In the genomic region with DNA sequence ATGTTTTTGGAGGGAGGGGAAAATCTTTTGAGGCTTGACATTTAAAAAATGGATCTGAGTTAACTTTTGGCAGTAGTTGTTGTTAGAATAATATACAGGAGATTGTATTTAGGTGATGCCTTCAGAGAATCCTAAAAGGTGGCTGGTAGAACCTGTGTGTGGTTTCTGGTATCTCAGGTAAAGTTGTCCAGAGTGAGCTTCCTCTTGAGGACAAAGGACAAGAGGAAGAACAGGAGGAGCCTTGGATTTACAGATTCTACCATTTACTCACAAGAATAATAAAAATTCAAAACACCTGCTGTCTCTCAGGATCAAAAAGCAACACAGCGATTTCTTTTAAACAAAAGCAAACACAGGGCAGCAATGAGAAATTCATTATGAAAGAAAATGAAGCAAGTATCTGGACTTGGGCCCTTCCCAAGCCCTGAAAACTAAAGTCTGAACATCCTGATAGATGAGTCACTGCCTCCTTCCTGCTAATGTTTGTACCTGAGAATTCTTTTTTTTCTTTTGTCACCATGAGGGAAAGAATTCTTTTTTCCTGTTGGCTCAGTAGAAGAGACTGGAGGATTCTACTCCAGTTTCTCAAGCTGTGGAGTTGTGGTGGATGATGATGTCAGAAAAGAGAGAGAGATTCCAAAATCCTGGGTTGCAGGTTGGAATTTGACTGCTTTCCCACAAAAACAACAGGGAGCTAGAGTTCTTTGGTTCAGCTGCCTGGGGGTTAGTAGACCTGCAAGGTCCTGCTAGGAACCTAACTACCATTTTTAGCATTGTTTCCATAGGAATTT, we compare ENCODE assay signal across 14 cellular contexts. TPM values are rescaled to one million over a fixed set of nuclear protein-coding genes. Genes with fewer than 3 reads are reported as not detected.
DNase-seq lines count a peak whose midpoint lies in the region; ATAC-seq and TF ChIP-seq lines count a peak whose summit lies in the region.
"Had no signal": no experiment of that assay in that cellular context is flagged by ENCODE, and none has a peak within 500 bp of the region (broad histone marks: within the 10 kb centered on the region; RNA-seq: fewer than 3 reads in every experiment).

No MANE protein-coding gene starts in this region.

- 39 to 45% methylated on average over 1 of the region's 1 CpG for WGBS in GM23248 (ENCODE audit: low coverage in 1 of 2, low lambda C conversion rate in 2 of 2, missing lambda C conversion rate in 2 of 2), 2 experiments

- no peaks in the 10 kb centered on the region for H4K20me1 ChIP-seq in GM23248 (ENCODE audit: insufficient read depth)
- H4K20me1 ChIP-seq in osteoblast (ENCODE audit: insufficient read depth, low read length): no peaks in the 10 kb centered on the region

- no peak overlapping the region for H3K9ac ChIP-seq in GM23248

- peak; percentile 65 for DNase-seq in GM23248
- no peak for DNase-seq in WTC11 (ENCODE audit: low spot score)
- DNase-seq in fibroblast of mammary gland (ENCODE audit: low read depth): peak; percentile 86
- no peak for DNase-seq in osteoblast (ENCODE audit: insufficient read length, low spot score, missing footprints)
- no peak for DNase-seq in activated CD4-positive, alpha-beta memory T cell treated with anti-CD3 and anti-CD28 coated beads, Interleukin-2, amount 10 ng/mL, durations not matched to agents 7 days and 5 days
- DNase-seq in nucleus accumbens (lab: John Stamatoyannopoulos, UW): no peak
- no peak for DNase-seq in GM20000 (ENCODE audit: low spot score)
- DNase-seq: activated CD4-positive, alpha-beta T cell treated with anti-CD3 and anti-CD28 coated beads, Interleukin-2, amount 10 ng/mL, durations not matched to agents 24 days and 14 days; left cardiac atrium; NCI-H1092; tibial artery had no signal

- peak overlapping the region; percentile 93 for H3K27ac Mint-ChIP-seq in WTC11
- no peak overlapping the region for H3K27ac Mint-ChIP-seq in activated CD4-positive, alpha-beta memory T cell treated with anti-CD3 and anti-CD28 coated beads, Interleukin-2, amount 10 ng/mL, durations not matched to agents 7 days and 5 days
- H3K27ac Mint-ChIP-seq: activated CD4-positive, alpha-beta T cell treated with anti-CD3 and anti-CD28 coated beads, Interleukin-2, amount 10 ng/mL, durations not matched to agents 24 days and 14 days had no signal

- H3K27ac ChIP-seq in GM23248 (no peak overlapping the region), osteoblast (ENCODE audit: low read depth, low read length) (peak overlapping the region; percentile 91)
- H3K27ac ChIP-seq: cardiac muscle cell, tibial artery had no signal

- no peaks in the 10 kb centered on the region for H3K9me3 ChIP-seq in GM23248 (ENCODE audit: low read depth)
- H3K9me3 ChIP-seq in osteoblast (ENCODE audit: low read depth, low read length): no peaks in the 10 kb centered on the region
- H3K9me3 ChIP-seq: tibial artery had no signal

- POLR2A ChIA-PET in WTC11 (lab: Charles Lee): no interaction called here
- POLR2A ChIA-PET in activated CD4-positive, alpha-beta memory T cell treated with anti-CD3 and anti-CD28 coated beads, Interleukin-2, amount 10 ng/mL, durations not matched to agents 7 days and 5 days (lab: Charles Lee): no interaction called here

- H3K36me3 ChIP-seq in GM23248 (ENCODE audit: low read depth): no peaks in the 10 kb centered on the region
- H3K36me3 ChIP-seq in osteoblast (ENCODE audit: insufficient read depth, low read length): no peaks in the 10 kb centered on the region
- H3K36me3 ChIP-seq: cardiac muscle cell, tibial artery had no signal

- H3K27me3 Mint-ChIP-seq in WTC11 (ENCODE audit: low read depth): no peaks in the 10 kb centered on the region
- no peaks in the 10 kb centered on the region for H3K27me3 Mint-ChIP-seq in activated CD4-positive, alpha-beta memory T cell treated with anti-CD3 and anti-CD28 coated beads, Interleukin-2, amount 10 ng/mL, durations not matched to agents 7 days and 5 days
- H3K27me3 Mint-ChIP-seq: activated CD4-positive, alpha-beta T cell treated with anti-CD3 and anti-CD28 coated beads, Interleukin-2, amount 10 ng/mL, durations not matched to agents 24 days and 14 days had no signal

- H2AFZ ChIP-seq in GM23248: no peak overlapping the region
- H2AFZ ChIP-seq in osteoblast (ENCODE audit: low read length): no peak overlapping the region

- H3F3A ChIP-seq in GM23248 (ENCODE audit: insufficient read depth): peaks cover 52% of the 10 kb centered on the region

- CTCF ChIA-PET in WTC11 (lab: Charles Lee): interaction anchor here (1.0 to 1.1 kb wide), 2 partner anchors 49 to 220 kb away, joined by 3 read pairs; no protein-coding TSS in a partner anchor
- CTCF ChIA-PET in activated CD4-positive, alpha-beta memory T cell treated with anti-CD3 and anti-CD28 coated beads, Interleukin-2, amount 10 ng/mL, durations not matched to agents 7 days and 5 days (lab: Charles Lee): no interaction called here

- H3K4me1 ChIP-seq in GM23248 (ENCODE audit: insufficient read depth) (peaks cover 43% of the 10 kb centered on the region), osteoblast (ENCODE audit: insufficient read depth, low read length) (peaks cover 45% of the 10 kb centered on the region)
- H3K4me1 ChIP-seq: tibial artery had no signal

- H3K9me2 ChIP-seq in GM23248 (ENCODE audit: insufficient read depth): no peaks in the 10 kb centered on the region

- TF ChIP-seq CTCF in WTC11 (IDR thresholded peaks at IDR 0.05) (no peak), fibroblast of mammary gland (conservative IDR thresholded peaks at IDR 0.05; ENCODE audit: control insufficient read depth, insufficient read depth, low read depth, low read length) (no peak), osteoblast (IDR thresholded peaks at IDR 0.05; ENCODE audit: extremely low read depth, low read depth, low read length) (no peak), GM20000 (IDR thresholded peaks at IDR 0.05; ENCODE audit: extremely low read depth, missing control alignments) (no peak)

- H3K79me2 ChIP-seq in GM23248 (ENCODE audit: insufficient read depth) (no peaks in the 10 kb centered on the region), osteoblast (ENCODE audit: insufficient read depth, low read length) (no peaks in the 10 kb centered on the region)

- in situ Hi-C loops in GM23248 (cut with MboI): no loop called here

- H3K4me1 Mint-ChIP-seq in WTC11: peaks cover 30% of the 10 kb centered on the region
- peaks cover 11% of the 10 kb centered on the region for H3K4me1 Mint-ChIP-seq in activated CD4-positive, alpha-beta memory T cell treated with anti-CD3 and anti-CD28 coated beads, Interleukin-2, amount 10 ng/mL, durations not matched to agents 7 days and 5 days

- H3K9me3 Mint-ChIP-seq in WTC11: 0 out of 2 replicates have a peak, but pooled peaks cover 3% of the 10 kb centered on the region
- H3K9me3 Mint-ChIP-seq in activated CD4-positive, alpha-beta memory T cell treated with anti-CD3 and anti-CD28 coated beads, Interleukin-2, amount 10 ng/mL, durations not matched to agents 7 days and 5 days: no peaks in the 10 kb centered on the region
- H3K9me3 Mint-ChIP-seq: activated CD4-positive, alpha-beta T cell treated with anti-CD3 and anti-CD28 coated beads, Interleukin-2, amount 10 ng/mL, durations not matched to agents 24 days and 14 days had no signal

- H3K36me3 Mint-ChIP-seq in WTC11: no peaks in the 10 kb centered on the region
- H3K36me3 Mint-ChIP-seq in activated CD4-positive, alpha-beta memory T cell treated with anti-CD3 and anti-CD28 coated beads, Interleukin-2, amount 10 ng/mL, durations not matched to agents 7 days and 5 days (ENCODE audit: low read depth): no peaks in the 10 kb centered on the region

- ATAC-seq in WTC11 (peak; percentile 82), HG02642 (IDR thresholded peaks at IDR 0.05; ENCODE audit: poor library complexity, unreplicated experiment) (no peak)
- ATAC-seq: Panc1 had no signal

- no peaks in the 10 kb centered on the region; the same call in none of the 2 replicates for H3K27me3 ChIP-seq in GM23248 (replicated peaks; ENCODE audit: insufficient read depth)
- H3K27me3 ChIP-seq in osteoblast (ENCODE audit: insufficient read depth, low read length): no peaks in the 10 kb centered on the region
- H3K27me3 ChIP-seq: cardiac muscle cell, tibial artery had no signal

- H3K4me3 ChIP-seq in GM23248: no peak overlapping the region
- H3K4me3 ChIP-seq in fibroblast of mammary gland (ENCODE audit: control insufficient read depth, low read depth, low read length): no peak overlapping the region
- no peak overlapping the region for H3K4me3 ChIP-seq in osteoblast (ENCODE audit: insufficient read depth, low read length)
- H3K4me3 ChIP-seq: cardiac muscle cell, tibial artery had no signal

- H3K4me3 Mint-ChIP-seq in WTC11: no peak overlapping the region
- H3K4me3 Mint-ChIP-seq in activated CD4-positive, alpha-beta memory T cell treated with anti-CD3 and anti-CD28 coated beads, Interleukin-2, amount 10 ng/mL, durations not matched to agents 7 days and 5 days: no peak overlapping the region
- H3K4me3 Mint-ChIP-seq: activated CD4-positive, alpha-beta T cell treated with anti-CD3 and anti-CD28 coated beads, Interleukin-2, amount 10 ng/mL, durations not matched to agents 24 days and 14 days had no signal

- peak overlapping the region; percentile 11 for H3K4me2 ChIP-seq in GM23248 (ENCODE audit: unreplicated experiment)
- H3K4me2 ChIP-seq in osteoblast (ENCODE audit: insufficient read depth, low read length): peak overlapping the region; percentile 59

TF ChIP-seq in WTC11, 78 proteins besides CTCF, POLR2A, EP300 and RAD21:
- no peak for TF ChIP-seq IRF2 (CRISPR knock-in tag; IDR thresholded peaks at IDR 0.05; ENCODE audit: borderline replicate concordance, low read depth)

RNA-seq across cellular contexts. Expression of a gene that starts 31.5 kb away (rescaled TPM):
- total RNA-seq in GM23248 (2014; rRNA removed; shearing (Covaris generic)): 20.6 and 21.7 TPM in 2 replicates
- polyA plus RNA-seq in GM23248 (2016; fragmentation: Nextera tagmentation; extraction: Ambion mirVana): 5.3 and 6.6 TPM in 2 replicates
- total RNA-seq in WTC11 (2021) (32.3 to 40.6 TPM (median 33.4 TPM) in 3 replicates), osteoblast (50.3 and 53.0 TPM in 2 replicates)
- total RNA-seq in activated CD4-positive, alpha-beta memory T cell treated with anti-CD3 and anti-CD28 coated beads, Interleukin-2, amount 10 ng/mL, durations not matched to agents 7 days and 5 days: 10 to 100 TPM; 24.1 to 27.8 TPM

Comparison
In these comparisons a context has a peak if more than half of its experiments do, and no peak if none do; other contexts are left out.
1. DNase-seq: peak in GM23248 (single experiment) and fibroblast of mammary gland (single experiment); none in WTC11 (single experiment), osteoblast (single experiment), activated CD4-positive, alpha-beta memory T cell treated with anti-CD3 and anti-CD28 coated beads, Interleukin-2, amount 10 ng/mL, durations not matched to agents 7 days and 5 days (single experiment), nucleus accumbens (0 of 56) and GM20000 (single experiment).